ENCODE assay signal across 8 cellular contexts in the genomic region with DNA sequence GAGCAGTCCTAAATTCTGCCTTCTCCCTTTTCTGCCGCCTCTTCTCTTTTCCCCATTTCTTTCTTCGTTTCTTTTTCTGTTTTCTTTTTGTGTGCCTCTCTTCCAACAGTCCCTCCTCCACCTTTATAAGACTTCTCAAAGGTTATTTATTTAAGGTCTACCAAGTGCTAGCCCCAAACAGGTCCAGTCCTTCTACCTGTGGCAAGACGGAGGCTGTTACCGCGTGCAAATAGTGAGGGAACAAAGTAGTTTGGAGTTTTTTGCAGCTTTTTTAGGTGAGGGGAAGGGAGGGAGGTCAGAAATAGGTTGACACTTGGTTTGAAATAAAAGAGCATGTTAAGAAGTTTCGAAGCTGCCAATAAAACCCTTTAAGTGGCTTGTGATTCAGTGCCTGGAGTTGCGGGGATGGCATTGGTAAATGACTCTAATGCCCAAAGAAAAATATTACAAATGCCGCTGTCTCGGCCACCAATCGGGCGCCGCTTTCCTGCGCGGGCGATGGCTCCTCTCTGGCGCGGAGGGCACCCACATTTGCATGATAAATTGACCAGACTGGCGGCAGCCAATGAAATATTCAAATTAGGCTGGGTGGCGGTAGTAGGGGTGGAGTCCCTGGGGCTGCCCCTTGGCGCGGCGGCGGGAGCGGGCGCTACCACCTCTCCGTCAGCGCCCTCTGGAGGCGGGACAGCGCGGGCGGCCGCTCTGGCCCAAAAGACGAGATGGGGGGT. TPM values are rescaled to one million over a fixed set of nuclear protein-coding genes. Genes with fewer than 3 reads are reported as not detected.
DNase-seq lines count a peak whose midpoint lies in the region; ATAC-seq, FAIRE-seq and TF ChIP-seq lines count a peak whose summit lies in the region.

No MANE protein-coding gene starts in this region.

- H3K27ac Mint-ChIP-seq in activated CD4-positive, alpha-beta T cell treated with anti-CD3 and anti-CD28 coated beads, Interleukin-2, amount 10 ng/mL, durations not matched to agents 7 days and 5 days = no peak overlapping the region

- ATAC-seq in pancreas (peak; percentile 53 to 93 (median 80)), GM18502 (IDR thresholded peaks at IDR 0.05; ENCODE audit: poor library complexity, unreplicated experiment) (no peak), GM21390 (IDR thresholded peaks at IDR 0.05; ENCODE audit: unreplicated experiment) (no peak)

- H3K9me3 Mint-ChIP-seq in activated CD4-positive, alpha-beta T cell treated with anti-CD3 and anti-CD28 coated beads, Interleukin-2, amount 10 ng/mL, durations not matched to agents 7 days and 5 days = no peaks in the 10 kb centered on the region

- H3K4me1 ChIP-seq in endothelial cell of umbilical vein (ENCODE audit: control insufficient read depth, extremely low read depth, insufficient read depth, low read length) (no peaks in the 10 kb centered on the region), pancreas (no peaks in the 10 kb centered on the region), tibial artery (peaks cover 0 to 13% (median 6%) of the 10 kb centered on the region in 4 donors)

- H3K4me3 Mint-ChIP-seq in activated CD4-positive, alpha-beta T cell treated with anti-CD3 and anti-CD28 coated beads, Interleukin-2, amount 10 ng/mL, durations not matched to agents 7 days and 5 days = no peak overlapping the region

- H2AFZ ChIP-seq in endothelial cell of umbilical vein (ENCODE audit: low read depth, low read length) = no peak overlapping the region

- dilution Hi-C loops in endothelial cell of umbilical vein (cut with MboI; ENCODE audit: extremely low pct_ligation_motif_present, low sequenced_read_pairs) = no loop called here

- POLR2A ChIA-PET in activated CD4-positive, alpha-beta T cell treated with anti-CD3 and anti-CD28 coated beads, Interleukin-2, amount 10 ng/mL, durations not matched to agents 7 days and 5 days (lab: Charles Lee) = no interaction called here
- POLR2A ChIA-PET in endothelial cell of umbilical vein (lab: Charles Lee) = no interaction called here

- no TSS peak for BruUV-seq in endothelial cell of umbilical vein (replicated peaks; lab: Mats Ljungman, UMichigan)

- FAIRE-seq in endothelial cell of umbilical vein (lab: Jason Lieb, UNC) = no peak
- FAIRE-seq in pancreas (lab: Jason Lieb, UNC) = no peak

- no peaks in the 10 kb centered on the region for H4K20me1 ChIP-seq in endothelial cell of umbilical vein (replicated peaks; ENCODE audit: control insufficient read depth, extremely low read depth, insufficient read depth, low read length)

- DNase-seq in COLO829 (ENCODE audit: low spot score) (peak; percentile 24), endothelial cell of umbilical vein (ENCODE audit: low read depth, low spot score) (no peak), pancreas (peak in 4 of 6 donors; percentile 33 to 84 (median 45)), tibial artery (no peak), HCEC 1CT (no peak)
- peak; percentile 48 for DNase-seq in activated CD4-positive, alpha-beta T cell treated with anti-CD3 and anti-CD28 coated beads, Interleukin-2, amount 10 ng/mL, durations not matched to agents 7 days and 5 days

- CTCF ChIA-PET in activated CD4-positive, alpha-beta T cell treated with anti-CD3 and anti-CD28 coated beads, Interleukin-2, amount 10 ng/mL, durations not matched to agents 7 days and 5 days (lab: Charles Lee) = interaction anchor here (0.6 kb wide), 1 partner anchor 10 kb away, joined by 3 read pairs; no protein-coding TSS in a partner anchor
- CTCF ChIA-PET in endothelial cell of umbilical vein (lab: Charles Lee) = interaction anchor here (1.2 to 2.3 kb wide), 3 partner anchors 9 to 674 kb away, joined by 3 to 7 read pairs (median 5); no protein-coding TSS in a partner anchor

- H3K9me1 ChIP-seq in endothelial cell of umbilical vein (replicated peaks; ENCODE audit: control insufficient read depth, extremely low read depth, insufficient read depth, low read length) = no peaks in the 10 kb centered on the region

- H3K27me3 Mint-ChIP-seq in activated CD4-positive, alpha-beta T cell treated with anti-CD3 and anti-CD28 coated beads, Interleukin-2, amount 10 ng/mL, durations not matched to agents 7 days and 5 days = peaks cover 80% of the 10 kb centered on the region

- H3K4me1 Mint-ChIP-seq in activated CD4-positive, alpha-beta T cell treated with anti-CD3 and anti-CD28 coated beads, Interleukin-2, amount 10 ng/mL, durations not matched to agents 7 days and 5 days = peaks cover 16% of the 10 kb centered on the region

- no peaks in the 10 kb centered on the region for H3K79me2 ChIP-seq in endothelial cell of umbilical vein (ENCODE audit: control insufficient read depth, insufficient read depth, low read length)

- 10 to 12% methylated on average over 33 of the region's 33 CpGs for WGBS in pancreas, 2 donors

- H3K9me3 ChIP-seq in endothelial cell of umbilical vein (replicated peaks; ENCODE audit: control insufficient read depth, insufficient read depth, low read length) (no peaks in the 10 kb centered on the region), pancreas (no peaks in the 10 kb centered on the region), tibial artery (no peaks in the 10 kb centered on the region)

- no peak for TF ChIP-seq POLR2A in endothelial cell of umbilical vein (IDR thresholded peaks at IDR 0.05; ENCODE audit: low read depth, low read length)

- TF ChIP-seq CTCF in endothelial cell of umbilical vein (IDR thresholded peaks at IDR 0.05; ENCODE audit: extremely low read depth in 1 of 2, insufficient read depth in 1 of 2, low read depth in 1 of 2, low read length in 2 of 2) = peak; percentile 30 to 66
- peak; percentile 27 to 39 (median 34) for TF ChIP-seq CTCF in pancreas (IDR thresholded peaks at IDR 0.05)
- peak in 1 of 2 experiments; percentile 36 for TF ChIP-seq CTCF in tibial artery (IDR thresholded peaks at IDR 0.05)

- H3K36me3 ChIP-seq in endothelial cell of umbilical vein (ENCODE audit: control insufficient read depth in 2 of 2, extremely low read depth in 1 of 2, insufficient read depth in 2 of 2, low read length in 2 of 2) (no peaks in the 10 kb centered on the region), pancreas (no peaks in the 10 kb centered on the region), tibial artery (no peaks in the 10 kb centered on the region)

- intact Hi-C loops in endothelial cell of umbilical vein (cut with micrococcal nuclease) = loop anchor here (1.0 to 2.0 kb wide), 2 partner anchors 673 to 868 kb away; no protein-coding TSS in a partner anchor
- intact Hi-C loops in pancreas (cut with DNase I) = loop anchor here in 1 of 3 donors (5.0 to 10.0 kb wide), 2 partner anchors 574 to 672 kb away; no protein-coding TSS in a partner anchor
- intact Hi-C loops in tibial artery (cut with DNase I; ENCODE audit: low total_unique reads) = no loop called here

- H3K27ac ChIP-seq in endothelial cell of umbilical vein (ENCODE audit: insufficient read depth, low read depth, low read length) = no peak overlapping the region
- no peak overlapping the region for H3K27ac ChIP-seq in pancreas
- H3K27ac ChIP-seq in tibial artery = no peak overlapping the region

- H3K27me3 ChIP-seq in endothelial cell of umbilical vein (ENCODE audit: control insufficient read depth in 2 of 2, insufficient read depth in 2 of 2, low read length in 2 of 2) = peaks cover 48 to 53% of the 10 kb centered on the region in 2 experiments
- peaks cover 0 to 26% (median 4%) of the 10 kb centered on the region in 4 donors for H3K27me3 ChIP-seq in pancreas
- peaks cover 0 to 50% of the 10 kb centered on the region in 2 donors for H3K27me3 ChIP-seq in tibial artery

- H3K36me3 Mint-ChIP-seq in activated CD4-positive, alpha-beta T cell treated with anti-CD3 and anti-CD28 coated beads, Interleukin-2, amount 10 ng/mL, durations not matched to agents 7 days and 5 days (ENCODE audit: low read depth) = no peaks in the 10 kb centered on the region

- no peak overlapping the region for H3K4me2 ChIP-seq in endothelial cell of umbilical vein (ENCODE audit: insufficient read depth, low read length)

- H3K4me3 ChIP-seq in endothelial cell of umbilical vein (replicated peaks in 1 of 3; ENCODE audit: insufficient read depth in 1 of 3, low read depth in 1 of 3, low read length in 3 of 3) = no peak overlapping the region
- no peak overlapping the region for H3K4me3 ChIP-seq in pancreas
- no peak overlapping the region for H3K4me3 ChIP-seq in tibial artery

- no peak overlapping the region for H3K9ac ChIP-seq in endothelial cell of umbilical vein (replicated peaks; ENCODE audit: extremely low read depth, insufficient read depth, low read length)

TF ChIP-seq in endothelial cell of umbilical vein, 7 proteins besides CTCF, POLR2A, EP300 and RAD21:
- TF ChIP-seq, protein P1, sequence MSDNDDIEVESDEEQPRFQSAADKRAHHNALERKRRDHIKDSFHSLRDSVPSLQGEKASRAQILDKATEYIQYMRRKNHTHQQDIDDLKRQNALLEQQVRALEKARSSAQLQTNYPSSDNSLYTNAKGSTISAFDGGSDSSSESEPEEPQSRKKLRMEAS (IDR thresholded peaks at IDR 0.05; ENCODE audit: insufficient read depth, insufficient read length) = no peak
- TF ChIP-seq JUN (IDR thresholded peaks at IDR 0.05; ENCODE audit: borderline replicate concordance, insufficient read depth, insufficient read length, low read depth) (no peak), GATA2 (IDR thresholded peaks at IDR 0.05; ENCODE audit: insufficient read depth, insufficient read length, low read depth, low read length) (no peak), FOS (IDR thresholded peaks at IDR 0.05; ENCODE audit: borderline replicate concordance, insufficient read depth, low read length) (no peak), MYC (IDR thresholded peaks at IDR 0.05; ENCODE audit: low read depth, low read length) (no peak), POLR2AphosphoS5 (IDR thresholded peaks at IDR 0.05; ENCODE audit: insufficient read depth, low read depth, low read length) (no peak), EZH2 (IDR thresholded peaks at IDR 0.05; ENCODE audit: borderline replicate concordance, low read depth, low read length, severe bottlenecking) (no peak)

RNA-seq across cellular contexts. Expression of gene TSHZ3, which starts 7.5 kb away (rescaled TPM):
- total RNA-seq in activated CD4-positive, alpha-beta T cell treated with anti-CD3 and anti-CD28 coated beads, Interleukin-2, amount 10 ng/mL, durations not matched to agents 7 days and 5 days = 1 to 10 TPM; 1.7 to 1.8 TPM
- 6.0 and 6.2 TPM in 2 replicates for total RNA-seq in endothelial cell of umbilical vein
- 0.97 and 1.2 TPM in 2 replicates for polyA plus RNA-seq in endothelial cell of umbilical vein
- polyA plus RNA-seq in endothelial cell of umbilical vein (2011; cell fraction: cytosol; rRNA removed) = 1.0 TPM in 2 replicates
- polyA plus RNA-seq in endothelial cell of umbilical vein (2011; cell fraction: nucleus; rRNA removed) = 3.0 and 3.3 TPM in 2 replicates
- polyA plus RNA-seq in endothelial cell of umbilical vein (2012) = 0.29 and 0.47 TPM in 2 replicates
- 1.1 and 3.8 TPM in 2 replicates for polyA minus RNA-seq in endothelial cell of umbilical vein
- polyA minus RNA-seq in endothelial cell of umbilical vein (2011; cell fraction: cytosol; rRNA and poly(A)+ RNA removed) = not detected
- 1.5 and 1.9 TPM in 2 replicates for polyA minus RNA-seq in endothelial cell of umbilical vein (2011; cell fraction: nucleus; rRNA and poly(A)+ RNA removed)
- 1 to 10 TPM in 5 of 6 donors, under 1 TPM in 1; 0.88 to 3.2 (median 1.9) TPM for total RNA-seq in pancreas
- polyA plus RNA-seq in pancreas = 1 to 10 TPM in 1 of 2 donors, under 1 TPM in 1; 0.87 to 1.6 TPM

Comparison
In these comparisons a context has a peak if more than half of its experiments do, and no peak if none do; other contexts are left out.
1. DNase-seq: peak in COLO829 (single experiment), activated CD4-positive, alpha-beta T cell treated with anti-CD3 and anti-CD28 coated beads, Interleukin-2, amount 10 ng/mL, durations not matched to agents 7 days and 5 days (single experiment) and pancreas (4 of 6); none in endothelial cell of umbilical vein (single experiment), tibial artery (0 of 2) and HCEC 1CT (single experiment).
2. ATAC-seq: peak in pancreas (4 of 4); none in GM18502 (single experiment) and GM21390 (single experiment).